Comparison of ENCODE assay signal across 8 cellular contexts in the genomic region with DNA sequence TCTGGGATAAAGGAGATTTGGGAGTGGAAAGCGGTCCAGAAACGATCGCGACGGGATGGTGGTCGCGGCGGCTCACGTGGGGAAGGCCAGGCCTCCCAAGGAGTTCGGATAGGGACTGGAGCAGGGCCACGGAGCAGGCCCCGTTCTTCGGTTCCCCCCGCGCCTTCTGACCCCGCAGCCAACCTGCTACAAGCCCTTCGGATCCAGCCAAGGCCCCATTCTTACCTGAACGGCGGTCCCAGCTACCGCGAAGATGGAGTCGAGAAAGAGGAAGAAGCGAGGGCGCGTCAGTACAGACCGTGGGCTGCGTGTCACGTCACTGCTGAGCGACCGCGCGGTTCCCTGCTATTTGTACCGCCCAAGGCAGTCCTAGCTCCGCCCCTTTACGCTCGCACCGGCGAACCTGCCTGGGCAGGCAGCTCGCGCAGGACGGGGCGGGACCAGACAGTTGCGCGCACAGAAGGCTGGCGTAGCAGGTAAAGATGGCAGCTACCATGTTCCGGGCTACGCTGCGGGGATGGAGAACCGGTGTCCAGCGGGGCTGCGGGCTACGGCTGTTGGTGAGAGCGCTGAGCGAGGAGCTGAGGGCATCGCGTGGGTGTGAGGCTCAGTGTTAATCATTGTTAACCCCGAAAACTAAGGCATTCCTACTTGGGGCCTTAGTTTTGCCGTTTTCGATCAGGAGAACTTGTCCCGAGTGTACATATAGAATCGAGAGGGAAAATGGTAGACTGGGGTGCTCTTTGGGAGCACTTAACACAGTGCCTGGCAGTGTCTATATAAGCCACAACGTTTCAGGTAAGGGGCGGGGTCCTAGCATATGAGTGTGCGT. TPM values are rescaled to one million over a fixed set of nuclear protein-coding genes. Genes with fewer than 3 reads are reported as not detected.
DNase-seq lines count a peak whose midpoint lies in the region; ATAC-seq and TF ChIP-seq lines count a peak whose summit lies in the region.

A gene (minus strand): TSS at position 270 of the 832 bp plus-strand sequence. CDS start 321 bp downstream, outside the sequence.
A gene (plus strand): TSS at position 457 of the 832 bp plus-strand sequence. CDS start 26 bp downstream, at position 483.

- H3K36me3 Mint-ChIP-seq in CD14-positive monocyte: peaks cover 59 to 69% of the 10 kb centered on the region in 2 donors
- peaks cover 57% of the 10 kb centered on the region for H3K36me3 Mint-ChIP-seq in activated CD4-positive, alpha-beta memory T cell treated with anti-CD3 and anti-CD28 coated beads for 36 hours

- no peaks in the 10 kb centered on the region for H3K27me3 Mint-ChIP-seq in CD14-positive monocyte (ENCODE audit: low read depth in 3 of 3)
- no peaks in the 10 kb centered on the region for H3K27me3 Mint-ChIP-seq in activated CD4-positive, alpha-beta memory T cell treated with anti-CD3 and anti-CD28 coated beads for 36 hours

- intact Hi-C loops in CD14-positive monocyte (cut with micrococcal nuclease): loop anchor here (2.0 to 5.0 kb wide), 2 partner anchors 37 to 205 kb away; a partner anchor contains a TSS
- intact Hi-C loops in activated CD4-positive, alpha-beta memory T cell treated with anti-CD3 and anti-CD28 coated beads for 36 hours (cut with micrococcal nuclease): loop anchor here (1.0 kb wide), 2 partner anchors 12 to 38 kb away; a partner anchor contains a TSS
- intact Hi-C loops in dorsolateral prefrontal cortex (cut with DNase I): loop anchor here (1.0 to 5.0 kb wide), 2 partner anchors 13 to 275 kb away; no protein-coding TSS in a partner anchor
- intact Hi-C loops in lower leg skin (cut with DNase I; ENCODE audit: low total_unique reads): no loop called here

- no peaks in the 10 kb centered on the region for H3K9me3 Mint-ChIP-seq in CD14-positive monocyte
- H3K9me3 Mint-ChIP-seq in activated CD4-positive, alpha-beta memory T cell treated with anti-CD3 and anti-CD28 coated beads for 36 hours: no peaks in the 10 kb centered on the region

- peak within 1 kb of the TSS; percentile 7 to 95 (median 87) for H3K27ac ChIP-seq in dorsolateral prefrontal cortex

- no peak for TF ChIP-seq POLR2A in lower leg skin (IDR thresholded peaks at IDR 0.05)

- peak within 1 kb of the TSS; percentile 96 to 98 for H3K4me3 Mint-ChIP-seq in CD14-positive monocyte
- peak within 1 kb of the TSS; percentile 100 for H3K4me3 Mint-ChIP-seq in activated CD4-positive, alpha-beta memory T cell treated with anti-CD3 and anti-CD28 coated beads for 36 hours

- no peak for TF ChIP-seq CTCF in CD14-positive monocyte (IDR thresholded peaks at IDR 0.05)
- TF ChIP-seq CTCF in dorsolateral prefrontal cortex (IDR thresholded peaks at IDR 0.05 in 54 of 56, conservative IDR thresholded peaks at IDR 0.05 in 2 of 56; ENCODE audit: low read depth in 1 of 56, partially characterized antibody in 56 of 56): peak in 41 of 56 donors; percentile 1 to 58 (median 30)
- no peak for TF ChIP-seq CTCF in lower leg skin (IDR thresholded peaks at IDR 0.05)

- POLR2A ChIA-PET in activated CD4-positive, alpha-beta memory T cell treated with anti-CD3 and anti-CD28 coated beads for 36 hours (lab: Charles Lee): interaction anchor here (0.5 to 2.8 kb wide), 18 partner anchors 9 to 385 kb away, joined by 3 to 32 read pairs (median 4); a partner anchor contains a TSS

- H3K27ac Mint-ChIP-seq in CD14-positive monocyte: peak within 1 kb of the TSS; percentile 99 to 100 (median 99)
- H3K27ac Mint-ChIP-seq in activated CD4-positive, alpha-beta memory T cell treated with anti-CD3 and anti-CD28 coated beads for 36 hours: peak within 1 kb of the TSS; percentile 99

- DNase-seq in CD14-positive monocyte (ENCODE audit: low spot score): peak; percentile 98
- peak; percentile 83 for DNase-seq in NCI-H82 treated with DMSO at 0.1 percent for 48 hours (lab: John Stamatoyannopoulos, UW; ENCODE audit: unreplicated experiment)
- peak; percentile 99 for DNase-seq in activated CD4-positive, alpha-beta memory T cell treated with anti-CD3 and anti-CD28 coated beads for 36 hours
- DNase-seq in dorsolateral prefrontal cortex: peak; percentile 94 to 99 (median 98)
- peak; percentile 97 to 100 for DNase-seq in lower leg skin (ENCODE audit: low spot score in 2 of 2)
- peak; percentile 97 to 100 for DNase-seq in stimulated activated CD4-positive, alpha-beta T cell treated with anti-CD3 and anti-CD28 coated beads, Interleukin-4, amount 100 ng/mL, for 48 hours (ENCODE audit: low read depth in 2 of 2)

- CTCF ChIA-PET in activated CD4-positive, alpha-beta memory T cell treated with anti-CD3 and anti-CD28 coated beads for 36 hours (lab: Charles Lee): interaction anchor here (0.6 to 5.7 kb wide), 15 partner anchors 9 to 278 kb away, joined by 3 to 72 read pairs (median 4); a partner anchor contains a TSS

- H3K27me3 ChIP-seq in dorsolateral prefrontal cortex: no peaks in the 10 kb centered on the region

- ATAC-seq in GM19397 (IDR thresholded peaks at IDR 0.05; ENCODE audit: unreplicated experiment) (peak; percentile 63), HG03571 (IDR thresholded peaks at IDR 0.05; ENCODE audit: unreplicated experiment) (peak; percentile 49)

- H3K4me3 ChIP-seq in dorsolateral prefrontal cortex (peak within 1 kb of the TSS; percentile 55 to 100 (median 94)), lower leg skin (ENCODE audit: low read depth, poor library complexity, severe bottlenecking) (peak within 1 kb of the TSS; percentile 80)

- peaks cover 17% of the 10 kb centered on the region for H3K4me1 Mint-ChIP-seq in CD14-positive monocyte
- peaks cover 48% of the 10 kb centered on the region for H3K4me1 Mint-ChIP-seq in activated CD4-positive, alpha-beta memory T cell treated with anti-CD3 and anti-CD28 coated beads for 36 hours (ENCODE audit: low read depth)

- WGBS in lower leg skin, 2 donors: 0% methylated on average over 48 to 64 of the region's 64 CpGs

RNA-seq across cellular contexts. Expression of the first gene that starts in this region (rescaled TPM):
- polyA plus RNA-seq in CD14-positive monocyte: 100 to 1,000 TPM; 668 to 799 TPM
- 1,000 to 10,000 TPM; 1,138 to 1,149 TPM for total RNA-seq in activated CD4-positive, alpha-beta memory T cell treated with anti-CD3 and anti-CD28 coated beads for 36 hours
- total RNA-seq in dorsolateral prefrontal cortex (100 to 1,000 TPM; 297 to 519 (median 403) TPM), lower leg skin (1,000 to 10,000 TPM in 2 of 4 donors, 100 to 1,000 TPM in 2; 574 to 1,562 (median 887) TPM)

RNA-seq across cellular contexts. Expression of the second gene that starts in this region (rescaled TPM):
- polyA plus RNA-seq in CD14-positive monocyte: 10 to 100 TPM; 32.7 to 33.9 TPM
- total RNA-seq in activated CD4-positive, alpha-beta memory T cell treated with anti-CD3 and anti-CD28 coated beads for 36 hours: 10 to 100 TPM; 48.5 to 52.5 TPM
- total RNA-seq in dorsolateral prefrontal cortex (10 to 100 TPM; 25.1 to 58.7 (median 39.4) TPM), lower leg skin (100 to 1,000 TPM in 1 of 4 donors, 10 to 100 TPM in 3; 61.0 to 107 (median 82.4) TPM)

Comparison
In these comparisons a context has a peak if more than half of its experiments do, and no peak if none do; other contexts are left out.
1. Peak in every context shown above with its lines: DNase-seq, ATAC-seq, H3K4me3 ChIP-seq and H3K27ac ChIP-seq.
2. CTCF ChIP-seq: peak in dorsolateral prefrontal cortex (41 of 56); none in CD14-positive monocyte (single experiment) and lower leg skin (0 of 3).